In genomic region chr20:40462600-40462999, GRCh38 we compare ENCODE assay signal across 19 cellular contexts.
DNase-seq lines count a peak whose midpoint lies in the region; ATAC-seq, FAIRE-seq and TF ChIP-seq lines count a peak whose summit lies in the region.
"Had no signal": no experiment of that assay in that cellular context is flagged by ENCODE, and none has a peak within 500 bp of the region (broad histone marks: within the 10 kb centered on the region; RNA-seq: fewer than 3 reads in every experiment).

No MANE protein-coding gene starts in this region.

- no peak for TF ChIP-seq CTCF in RWPE2 (IDR thresholded peaks at IDR 0.05; ENCODE audit: poor library complexity, severe bottlenecking)
- no peak for TF ChIP-seq CTCF in mesothelial cell of epicardium (IDR thresholded peaks at IDR 0.05; ENCODE audit: unreplicated experiment)
- TF ChIP-seq CTCF in HepG2 (CRISPR knock-in tag; IDR thresholded peaks at IDR 0.05): no peak

- no peak overlapping the region for H3K9ac ChIP-seq in HepG2 (ENCODE audit: insufficient read depth, low read depth, low read length)

- no peak overlapping the region for H2AFZ ChIP-seq in HepG2 (ENCODE audit: low read length)

- ATAC-seq in RWPE2 (ENCODE audit: low read depth) (0 out of 3 replicates have a peak, but pooled peaks have one; percentile 40), HepG2 (no peak)
- ATAC-seq: GM23338 had no signal

- H3K4me1 Mint-ChIP-seq in mesothelial cell of epicardium: peaks cover 40% of the 10 kb centered on the region
- H3K4me1 Mint-ChIP-seq: CD8-positive, alpha-beta memory T cell had no signal

- POLR2A ChIA-PET in HepG2 (lab: Yijun Ruan, JAX): no interaction called here

- no peaks in the 10 kb centered on the region for H3K79me2 ChIP-seq in HepG2 (ENCODE audit: insufficient read depth, low read length)

- no peaks in the 10 kb centered on the region for H3K9me3 Mint-ChIP-seq in mesothelial cell of epicardium
- H3K9me3 Mint-ChIP-seq: GM23338 had no signal

- H3K4me3 ChIP-seq in RWPE2 (ENCODE audit: severe bottlenecking): no peak overlapping the region
- no peak overlapping the region for H3K4me3 ChIP-seq in HepG2 (replicated peaks in 1 of 3; ENCODE audit: insufficient read depth in 1 of 3, low read depth in 2 of 3, low read length in 3 of 3)
- H3K4me3 ChIP-seq: GM23338, Peyer's patch had no signal

- TF ChIP-seq POLR2A in HepG2 (IDR thresholded peaks at IDR 0.05; ENCODE audit: insufficient read depth in 1 of 2, low read depth in 2 of 2, low read length in 2 of 2): no peak

- BruUV-seq in HepG2 (replicated peaks; lab: Mats Ljungman, UMichigan): no TSS peak

- no peak overlapping the region for H3K4me2 ChIP-seq in HepG2 (ENCODE audit: low read depth, low read length)
- H3K4me2 ChIP-seq: GM23338 had no signal

- no peaks in the 10 kb centered on the region for H3K9me3 ChIP-seq in RWPE2 (ENCODE audit: severe bottlenecking)
- H3K9me3 ChIP-seq in HepG2 (ENCODE audit: low read length): no peaks in the 10 kb centered on the region
- H3K9me3 ChIP-seq: Peyer's patch had no signal

- DNase-seq in SIG-M5 treated with dmso at 0.1 percent for 504 hours (lab: John Stamatoyannopoulos, UW; ENCODE audit: unreplicated experiment) (peak; percentile 33), SIG-M5 (lab: John Stamatoyannopoulos, UW) (no peak), RWPE2 (ENCODE audit: low spot score) (no peak), mesothelial cell of epicardium (ENCODE audit: low spot score in 2 of 2, unreplicated experiment in 2 of 2) (no peak), NCI-H82 (lab: John Stamatoyannopoulos, UW) (no peak), HepG2 (ENCODE audit: low spot score) (no peak), NCI-H345 (lab: John Stamatoyannopoulos, UW) (no peak)
- no peak for DNase-seq in effector CD8-positive, alpha-beta T cell (lab: John Stamatoyannopoulos, UW)
- DNase-seq: ACHN; CD8-positive, alpha-beta memory T cell; NCI-H1105; NCI-H187 treated with DMSO at 0.1 percent for 48 hours; NCI-H526; Peyer's patch; SHP77; SW 1271 had no signal

- 46% methylated on average over 1 of the region's 1 CpG for WGBS in HepG2 (ENCODE audit: low lambda C conversion rate)

- H3K27ac ChIP-seq in RWPE2 (ENCODE audit: poor library complexity, severe bottlenecking) (no peak overlapping the region), HepG2 (ENCODE audit: extremely low read length, insufficient read depth, low read length) (no peak overlapping the region)
- H3K27ac ChIP-seq: Peyer's patch had no signal

- TF ChIP-seq EP300 in HepG2 (IDR thresholded peaks at IDR 0.05; ENCODE audit: low read depth in 2 of 2, low read length in 2 of 2): no peak
- no peak for TF ChIP-seq EP300 in HepG2 (CRISPR knock-in tag; IDR thresholded peaks at IDR 0.05; ENCODE audit: borderline replicate concordance)

- CTCF ChIA-PET in HepG2 (lab: Yijun Ruan, JAX; ENCODE audit: low intra/inter-chr PET ratio, low total read pairs): no interaction called here

- no peaks in the 10 kb centered on the region for H3K4me1 ChIP-seq in RWPE2 (ENCODE audit: insufficient read depth, poor library complexity, severe bottlenecking)
- H3K4me1 ChIP-seq in HepG2 (ENCODE audit: insufficient read depth, low read length): no peaks in the 10 kb centered on the region
- H3K4me1 ChIP-seq: Peyer's patch had no signal

- H3K27me3 ChIP-seq in RWPE2 (ENCODE audit: insufficient read depth, poor library complexity, severe bottlenecking) (no peaks in the 10 kb centered on the region), HepG2 (ENCODE audit: control insufficient read depth in 1 of 2, insufficient read depth in 2 of 2, low read length in 2 of 2) (peaks cover 0 to 1% of the 10 kb centered on the region in 2 experiments; a peak in 1 of 5 replicates)
- H3K27me3 ChIP-seq: Peyer's patch had no signal

- no peak overlapping the region for H3K4me3 Mint-ChIP-seq in mesothelial cell of epicardium
- H3K4me3 Mint-ChIP-seq: B cell; CD8-positive, alpha-beta memory T cell; GM23338 had no signal

- intact Hi-C loops in HepG2 (cut with micrococcal nuclease; ENCODE audit: unreplicated experiment): no loop called here

- H4K20me1 ChIP-seq in HepG2 (ENCODE audit: insufficient read depth, low read length): no peaks in the 10 kb centered on the region

- no peaks in the 10 kb centered on the region for H3K27me3 Mint-ChIP-seq in mesothelial cell of epicardium (ENCODE audit: low read depth)

- H3K27ac Mint-ChIP-seq in mesothelial cell of epicardium: peak overlapping the region; percentile 40
- H3K27ac Mint-ChIP-seq: B cell; CD8-positive, alpha-beta memory T cell; GM23338 had no signal

- no peak for FAIRE-seq in HepG2 (lab: Jason Lieb, UNC)
- FAIRE-seq: HTR-8/SVneo had no signal

- H3K36me3 ChIP-seq in RWPE2 (ENCODE audit: low read depth) (no peaks in the 10 kb centered on the region), HepG2 (replicated peaks in 1 of 2; ENCODE audit: control insufficient read depth in 1 of 2, insufficient read depth in 2 of 2, low read length in 2 of 2) (no peaks in the 10 kb centered on the region)
- H3K36me3 ChIP-seq: Peyer's patch had no signal

- TF ChIP-seq RAD21 in HepG2 (CRISPR knock-in tag; IDR thresholded peaks at IDR 0.05): no peak

- no peaks in the 10 kb centered on the region for H3K36me3 Mint-ChIP-seq in mesothelial cell of epicardium
- H3K36me3 Mint-ChIP-seq: CD8-positive, alpha-beta memory T cell had no signal

- in situ Hi-C loops in HepG2 (cut with HindIII; ENCODE audit: extremely low pct_ligation_motif_present, low pct_unique_long_range_greater_than_20kb): no loop called here

TF ChIP-seq in HepG2, 621 proteins besides CTCF, POLR2A, EP300 and RAD21:
- TF ChIP-seq CEBPZ (IDR thresholded peaks at IDR 0.05; ENCODE audit: low read length) (no peak), MAFK (conservative IDR thresholded peaks at IDR 0.05 in 1 of 2, IDR thresholded peaks at IDR 0.05 in 1 of 2; ENCODE audit: low read length in 2 of 2) (no peak)
TF ChIP-seq in HepG2: peak in this region for 0.
